Comparison of ENCODE assay signal across 8 cellular contexts in genomic region chr3:58585005-58585786, GRCh38. TPM values are rescaled to one million over a fixed set of nuclear protein-coding genes. Genes with fewer than 3 reads are reported as not detected.
DNase-seq lines count a peak whose midpoint lies in the region; ATAC-seq and TF ChIP-seq lines count a peak whose summit lies in the region.

No MANE protein-coding gene starts in this region.

- ATAC-seq in GM18909 (IDR thresholded peaks at IDR 0.05; ENCODE audit: poor library complexity, unreplicated experiment) (peak; percentile 92), HG03354 (IDR thresholded peaks at IDR 0.05; ENCODE audit: poor library complexity, severe bottlenecking, unreplicated experiment) (peak; percentile 94), mucosa of descending colon (peak; percentile 95)

- no peaks in the 10 kb centered on the region for H3K36me3 ChIP-seq in mucosa of descending colon (ENCODE audit: low read depth)

- intact Hi-C loops in mucosa of descending colon (cut with DNase I, micrococcal nuclease) = no loop called here

- no peaks in the 10 kb centered on the region for H3K9me3 ChIP-seq in mucosa of descending colon

- DNase-seq in AG08395 (ENCODE audit: low spot score) = peak; percentile 91
- peak; percentile 75 for DNase-seq in NCI-H748 (lab: John Stamatoyannopoulos, UW; ENCODE audit: unreplicated experiment)
- peak; percentile 18 for DNase-seq in activated T-cell treated with anti-CD3 and anti-CD28 coated beads for 1 hour (ENCODE audit: low read depth)
- DNase-seq in epithelial cell of proximal tubule (ENCODE audit: low read depth) = no peak
- peak; percentile 76 to 86 (median 85) for DNase-seq in mucosa of descending colon
- peak; percentile 42 for DNase-seq in stimulated activated CD8-positive, alpha-beta memory T cell treated with anti-CD3 and anti-CD28 coated beads, Interleukin-4, amount 100 ng/mL, for 24 hours (ENCODE audit: low read depth)

- H3K4me3 ChIP-seq in epithelial cell of proximal tubule (ENCODE audit: low read depth, low read length) (peak overlapping the region; percentile 64), mucosa of descending colon (no peak overlapping the region)

- peak; percentile 61 for TF ChIP-seq CTCF in epithelial cell of proximal tubule (conservative IDR thresholded peaks at IDR 0.05; ENCODE audit: low read depth, low read length)
- peak; percentile 73 for TF ChIP-seq CTCF in mucosa of descending colon (IDR thresholded peaks at IDR 0.05)

- peaks cover 9% of the 10 kb centered on the region for H3K4me1 ChIP-seq in mucosa of descending colon (ENCODE audit: low read depth)

RNA-seq across cellular contexts. Expression of gene FAM107A, which starts 8.0 kb away (rescaled TPM):
- total RNA-seq in epithelial cell of proximal tubule (0.22 and 1.3 TPM in 2 replicates), mucosa of descending colon (10 to 100 TPM in 2 of 3 donors, 1 to 10 TPM in 1; 2.2 to 24.1 (median 23.6) TPM)

RNA-seq across cellular contexts. Expression of gene ACOX2, which starts 48.2 kb away (rescaled TPM):
- total RNA-seq in epithelial cell of proximal tubule (0.51 and 1.7 TPM in 2 replicates), mucosa of descending colon (10 to 100 TPM; 34.8 to 51.2 (median 48.9) TPM)

Comparison
In these comparisons a context has a peak if more than half of its experiments do, and no peak if none do; other contexts are left out.
1. RNA of gene ACOX2, which starts 48.2 kb away (total RNA-seq): 34.8 to 51.2 TPM in mucosa of descending colon; 0.51 to 1.7 TPM in epithelial cell of proximal tubule; every median in the first group is over 10 times any median in the second.
2. Peak in every context shown above with its lines, with median percentiles within 50 percentile points of each other: ATAC-seq.